Comparison of ENCODE assay signal across 30 cellular contexts in the genomic region with DNA sequence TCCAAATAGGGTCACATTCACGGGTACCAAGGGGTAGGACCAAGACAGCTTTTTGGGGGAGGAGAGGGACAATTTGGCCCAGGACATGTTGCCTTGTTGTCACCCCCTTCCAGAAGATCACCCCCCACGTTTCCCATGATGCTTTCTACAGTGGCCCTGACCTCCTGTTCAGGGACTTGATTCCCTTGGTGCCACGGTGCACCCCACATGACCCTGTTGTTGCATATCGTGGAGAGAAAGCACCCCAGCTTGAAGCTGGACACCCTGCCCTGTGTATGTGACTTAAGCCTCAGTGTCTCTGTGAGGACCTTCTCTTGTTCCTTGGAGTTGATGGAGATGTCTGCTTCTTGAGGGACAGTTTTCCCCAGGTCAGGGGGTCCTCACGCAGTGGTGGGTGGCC.
"Had no signal": no experiment of that assay in that cellular context is flagged by ENCODE, and none has a peak within 500 bp of the region (broad histone marks: within the 10 kb centered on the region; RNA-seq: fewer than 3 reads in every experiment).

No MANE protein-coding gene starts in this region.

- H3K27me3 Mint-ChIP-seq: stimulated activated naive CD8-positive, alpha-beta T cell treated with anti-CD3 and anti-CD28 coated beads, Interleukin-15, amount 100 ng/mL, for 72 hours had no signal

- H3K4me3 ChIP-seq: esophagus squamous epithelium, heart right ventricle, left lung, mucosa of descending colon, neural progenitor cell, ovary, psoas muscle, skin epidermis, suprapubic skin, transverse colon had no signal

- H3K27me3 ChIP-seq: esophagus squamous epithelium, heart right ventricle, left lung, neural progenitor cell, ovary, suprapubic skin, transverse colon had no signal

- DNase-seq: effector memory CD4-positive, alpha-beta T cell; erythroblast; esophagus squamous epithelium; foreskin melanocyte; glutamatergic neuron; heart right ventricle; hippocampal formation; left cardiac atrium; left lung; mesenchymal stem cell; mucosa of descending colon; naive thymus-derived CD4-positive, alpha-beta T cell; psoas muscle; stimulated activated CD4-positive, alpha-beta T cell treated with anti-CD3 and anti-CD28 coated beads, Interleukin-15, amount 100 ng/mL, for 24 hours; stimulated activated CD4-positive, alpha-beta T cell treated with anti-CD3 and anti-CD28 coated beads, Interleukin-2, amount 100 ng/mL, for 48 hours; stimulated activated CD8-positive, alpha-beta memory T cell treated with anti-CD3 and anti-CD28 coated beads, Interleukin-4, amount 100 ng/mL, for 48 hours; stimulated activated naive CD4-positive, alpha-beta T cell; stimulated activated naive CD8-positive, alpha-beta T cell treated with anti-CD3 and anti-CD28 coated beads, Interleukin-15, amount 100 ng/mL, for 72 hours; transverse colon had no signal

- ATAC-seq: left cardiac atrium; left lung; mucosa of descending colon; naive thymus-derived CD4-positive, alpha-beta T cell; right cardiac atrium; stimulated activated naive CD8-positive, alpha-beta T cell treated with anti-CD3 and anti-CD28 coated beads, Interleukin-15, amount 100 ng/mL, for 72 hours had no signal

- H3K9ac ChIP-seq: neural progenitor cell had no signal

- H3K36me3 Mint-ChIP-seq: mesothelial cell of epicardium; naive thymus-derived CD4-positive, alpha-beta T cell; neural progenitor cell had no signal

- H3K4me2 ChIP-seq: neural progenitor cell had no signal

- H3K27ac Mint-ChIP-seq: dendritic cell treated with granulocyte-macrophage colony-stimulating factor and Interleukin-4, amounts not matched to agents 40 ng/mL and 50 ng/mL, for 4 days; mesothelial cell of epicardium; naive thymus-derived CD4-positive, alpha-beta T cell; nephron; neural progenitor cell; stimulated activated naive CD8-positive, alpha-beta T cell treated with anti-CD3 and anti-CD28 coated beads, Interleukin-15, amount 100 ng/mL, for 72 hours had no signal

- H3K27ac ChIP-seq: esophagus squamous epithelium, heart right ventricle, left lung, neural progenitor cell, ovary, psoas muscle, skin epidermis, suprapubic skin, transverse colon had no signal

- H3K9me3 ChIP-seq: esophagus squamous epithelium, heart right ventricle, left lung, mucosa of descending colon, ovary, psoas muscle, suprapubic skin, transverse colon had no signal

- H3K36me3 ChIP-seq: neural progenitor cell, ovary had no signal

- H3K4me1 ChIP-seq: neural progenitor cell had no signal

- H2AFZ ChIP-seq: neural progenitor cell had no signal

- H3K9me3 Mint-ChIP-seq: dendritic cell treated with granulocyte-macrophage colony-stimulating factor and Interleukin-4, amounts not matched to agents 40 ng/mL and 50 ng/mL, for 4 days; mesothelial cell of epicardium; nephron; neural progenitor cell; stimulated activated naive CD8-positive, alpha-beta T cell treated with anti-CD3 and anti-CD28 coated beads, Interleukin-15, amount 100 ng/mL, for 72 hours had no signal

- H3K4me3 Mint-ChIP-seq: dendritic cell treated with granulocyte-macrophage colony-stimulating factor and Interleukin-4, amounts not matched to agents 40 ng/mL and 50 ng/mL, for 4 days; mesothelial cell of epicardium; naive thymus-derived CD4-positive, alpha-beta T cell; nephron; neural progenitor cell; stimulated activated naive CD8-positive, alpha-beta T cell treated with anti-CD3 and anti-CD28 coated beads, Interleukin-15, amount 100 ng/mL, for 72 hours had no signal

- FAIRE-seq: colon, endometrium, islet of Langerhans had no signal
